ENCODE assay signal across 32 cellular contexts in genomic region chr7:97959046-97959445, GRCh38. TPM values are rescaled to one million over a fixed set of nuclear protein-coding genes. Genes with fewer than 3 reads are reported as not detected.
"Had no signal": no experiment of that assay in that cellular context is flagged by ENCODE, and none has a peak within 500 bp of the region (broad histone marks: within the 10 kb centered on the region; RNA-seq: fewer than 3 reads in every experiment).

No MANE protein-coding gene starts in this region.

- H3K9me3 Mint-ChIP-seq: endodermal cell; natural killer cell treated with Interleukin-12 subunit alpha and Interleukin-12 subunit beta and Interleukin-15 and Interleukin-18, amount 100 ng/mL, for 72 hours; neural progenitor cell; stimulated activated memory B cell treated with anti-CD40 and anti-IgM and Interleukin-4, amounts not matched to agents 10 μg/mL and 1 μg/mL and 100 μg/mL, for 72 hours had no signal

- DNase-seq: colonic mucosa; effector CD8-positive, alpha-beta T cell; endodermal cell; foreskin fibroblast; gastrocnemius medialis; head of caudate nucleus; left cardiac atrium; left lung; mesenchymal stem cell; mucosa of descending colon; naive B cell; sigmoid colon; stimulated activated CD4-positive, alpha-beta T cell treated with anti-CD3 and anti-CD28 coated beads, Interleukin-2, amount 100 ng/mL, for 24 hours; stimulated activated CD4-positive, alpha-beta T cell treated with anti-CD3 and anti-CD28 coated beads, Interleukin-4, amount 100 ng/mL, for 24 hours; transverse colon; upper lobe of right lung; uterus had no signal

- H3K4me1 Mint-ChIP-seq: mesothelial cell of epicardium; neural progenitor cell; stimulated activated memory B cell treated with anti-CD40 and anti-IgM and Interleukin-4, amounts not matched to agents 10 μg/mL and 1 μg/mL and 100 μg/mL, for 72 hours had no signal

- H3K27ac Mint-ChIP-seq: dendritic cell treated with granulocyte-macrophage colony-stimulating factor and Interleukin-4, amounts not matched to agents 40 ng/mL and 50 ng/mL, for 4 days; endodermal cell; mesothelial cell of epicardium; naive B cell; natural killer cell treated with Interleukin-12 subunit alpha and Interleukin-12 subunit beta and Interleukin-15 and Interleukin-18, amount 100 ng/mL, for 72 hours; neural progenitor cell; progenitor cell of endocrine pancreas; stimulated activated memory B cell treated with anti-CD40 and anti-IgM and Interleukin-4, amounts not matched to agents 10 μg/mL and 1 μg/mL and 100 μg/mL, for 72 hours; stimulated activated naive CD8-positive, alpha-beta T cell treated with anti-CD3 and anti-CD28 coated beads, Interleukin-15, Interleukin-2, amounts not matched to agents 100 ng/mL and 50 ng/mL, for 24 hours had no signal

- H3K36me3 Mint-ChIP-seq: natural killer cell treated with Interleukin-12 subunit alpha and Interleukin-12 subunit beta and Interleukin-15 and Interleukin-18, amount 100 ng/mL, for 72 hours had no signal

- H3K4me3 Mint-ChIP-seq: dendritic cell treated with granulocyte-macrophage colony-stimulating factor and Interleukin-4, amounts not matched to agents 40 ng/mL and 50 ng/mL, for 4 days; endodermal cell; mesothelial cell of epicardium; naive B cell; natural killer cell treated with Interleukin-12 subunit alpha and Interleukin-12 subunit beta and Interleukin-15 and Interleukin-18, amount 100 ng/mL, for 72 hours; neural progenitor cell; stimulated activated memory B cell treated with anti-CD40 and anti-IgM and Interleukin-4, amounts not matched to agents 10 μg/mL and 1 μg/mL and 100 μg/mL, for 72 hours; stimulated activated naive CD8-positive, alpha-beta T cell treated with anti-CD3 and anti-CD28 coated beads, Interleukin-15, Interleukin-2, amounts not matched to agents 100 ng/mL and 50 ng/mL, for 24 hours had no signal

- ATAC-seq: esophagus mucosa; gastrocnemius medialis; left cardiac atrium; left lung; mucosa of descending colon; stimulated activated memory B cell treated with anti-CD40 and anti-IgM and Interleukin-4, amounts not matched to agents 10 μg/mL and 1 μg/mL and 100 μg/mL, for 72 hours; upper lobe of right lung had no signal

- H3K27me3 Mint-ChIP-seq: dendritic cell treated with granulocyte-macrophage colony-stimulating factor and Interleukin-4, amounts not matched to agents 40 ng/mL and 50 ng/mL, for 4 days; naive B cell; natural killer cell treated with Interleukin-12 subunit alpha and Interleukin-12 subunit beta and Interleukin-15 and Interleukin-18, amount 100 ng/mL, for 72 hours; progenitor cell of endocrine pancreas; stimulated activated memory B cell treated with anti-CD40 and anti-IgM and Interleukin-4, amounts not matched to agents 10 μg/mL and 1 μg/mL and 100 μg/mL, for 72 hours; stimulated activated naive CD8-positive, alpha-beta T cell treated with anti-CD3 and anti-CD28 coated beads, Interleukin-15, Interleukin-2, amounts not matched to agents 100 ng/mL and 50 ng/mL, for 24 hours had no signal

RNA-seq across cellular contexts. Expression of gene OCM2, which starts 30.9 kb away (rescaled TPM):
- total RNA-seq: colonic mucosa; endodermal cell; esophagus mucosa; gastrocnemius medialis; glomerular endothelial cell; kidney epithelial cell; left cardiac atrium; left lung; lower leg skin; lung microvascular endothelial cell; mesothelial cell of epicardium; mucosa of descending colon; natural killer cell treated with Interleukin-12 subunit alpha and Interleukin-12 subunit beta and Interleukin-15 and Interleukin-18, amount 100 ng/mL, for 72 hours; osteoblast; progenitor cell of endocrine pancreas; sigmoid colon; skeletal muscle tissue; suprapubic skin; transverse colon; upper lobe of right lung; uterus had no signal
